Comparison of ENCODE assay signal across 24 cellular contexts in genomic region chr3:27661813-27662212, GRCh38.
"Had no signal": no experiment of that assay in that cellular context is flagged by ENCODE, and none has a peak within 500 bp of the region (broad histone marks: within the 10 kb centered on the region; RNA-seq: fewer than 3 reads in every experiment).

No MANE protein-coding gene starts in this region.

- H3K27ac Mint-ChIP-seq: activated CD8-positive, alpha-beta memory T cell treated with anti-CD3 and anti-CD28 coated beads, Interleukin-2, amount 10 ng/mL, durations not matched to agents 7 days and 5 days; activated naive CD4-positive, alpha-beta T cell treated with anti-CD3 and anti-CD28 coated beads for 36 hours; activated naive CD8-positive, alpha-beta T cell treated with anti-CD3 and anti-CD28 coated beads, Interleukin-2, amount 10 ng/mL, durations not matched to agents 7 days and 5 days; activated T-cell treated with anti-CD3 and anti-CD28 coated beads, Interleukin-2, amount 50 U/mL, for 24 hours; activated T-helper 1 cell treated with anti-CD3 and anti-CD28 coated beads, Interleukin-12 subunit alpha, Interleukin-12 subunit beta, Interleukin-2, Interleukin-4 antibody, amounts not matched to agents 30 ng/mL and 10 ng/mL and 1 ng/mL, durations not matched to agents 14 hours and 24 hours and 36 hours had no signal

- H3K27me3 Mint-ChIP-seq: activated CD8-positive, alpha-beta memory T cell treated with anti-CD3 and anti-CD28 coated beads, Interleukin-2, amount 10 ng/mL, durations not matched to agents 7 days and 5 days; activated T-cell treated with anti-CD3 and anti-CD28 coated beads, Interleukin-2, amount 50 U/mL, for 24 hours had no signal

- H3K36me3 Mint-ChIP-seq: activated naive CD8-positive, alpha-beta T cell treated with anti-CD3 and anti-CD28 coated beads, Interleukin-2, amount 10 ng/mL, durations not matched to agents 7 days and 5 days had no signal

- H3K4me3 Mint-ChIP-seq: activated CD8-positive, alpha-beta memory T cell treated with anti-CD3 and anti-CD28 coated beads, Interleukin-2, amount 10 ng/mL, durations not matched to agents 7 days and 5 days; activated naive CD4-positive, alpha-beta T cell treated with anti-CD3 and anti-CD28 coated beads for 36 hours; activated naive CD8-positive, alpha-beta T cell treated with anti-CD3 and anti-CD28 coated beads, Interleukin-2, amount 10 ng/mL, durations not matched to agents 7 days and 5 days; activated T-cell treated with anti-CD3 and anti-CD28 coated beads, Interleukin-2, amount 50 U/mL, for 24 hours; activated T-helper 1 cell treated with anti-CD3 and anti-CD28 coated beads, Interleukin-12 subunit alpha, Interleukin-12 subunit beta, Interleukin-2, Interleukin-4 antibody, amounts not matched to agents 30 ng/mL and 10 ng/mL and 1 ng/mL, durations not matched to agents 14 hours and 24 hours and 36 hours; T-helper 1 cell treated with Interleukin-12 subunit alpha and Interleukin-12 subunit beta and Interleukin-4 antibody, amounts not matched to agents 30 μg/mL and 1 μg/mL, for 36 hours had no signal

- ATAC-seq: activated CD8-positive, alpha-beta memory T cell treated with anti-CD3 and anti-CD28 coated beads, Interleukin-2, amount 10 ng/mL, durations not matched to agents 7 days and 5 days; SK-N-SH treated with all-trans-retinoic acid at 6 μM for 48 hours had no signal

- DNase-seq: activated CD4-positive, CD25-positive, alpha-beta regulatory T cell; activated CD8-positive, alpha-beta memory T cell treated with anti-CD3 and anti-CD28 coated beads, Interleukin-2, amount 10 ng/mL, durations not matched to agents 7 days and 5 days; activated effector memory CD4-positive, alpha-beta T cell treated with anti-CD3 and anti-CD28 coated beads, Interleukin-2, amount 50 U/mL, for 16 hours; activated naive CD4-positive, alpha-beta T cell treated with anti-CD3 and anti-CD28 coated beads for 36 hours; activated naive CD8-positive, alpha-beta T cell treated with anti-CD3 and anti-CD28 coated beads, Interleukin-2, amount 10 ng/mL, durations not matched to agents 7 days and 5 days; activated T-cell treated with anti-CD3 and anti-CD28 coated beads, Interleukin-2, amount 50 U/mL, for 24 hours; aorta; central memory CD4-positive, alpha-beta T cell; MG63; MV-4-11; NCI-H1092 treated with DMSO at 0.1 percent for 48 hours; NCI-H1417 treated with DMSO at 0.1 percent for 48 hours; NCI-H1694; NCI-H2029 treated with DMSO at 0.1 percent for 48 hours; NCI-H345; NCI-H510A; NCI-H526 treated with DMSO at 0.1 percent for 48 hours; NCI-H82; OCI-M1; Peyer's patch; SHP77 had no signal

- H3K9me3 Mint-ChIP-seq: activated naive CD4-positive, alpha-beta T cell treated with anti-CD3 and anti-CD28 coated beads for 36 hours; activated T-cell treated with anti-CD3 and anti-CD28 coated beads, Interleukin-2, amount 50 U/mL, for 24 hours had no signal
